ENCODE assay signal across 2 cellular contexts in the genomic region with DNA sequence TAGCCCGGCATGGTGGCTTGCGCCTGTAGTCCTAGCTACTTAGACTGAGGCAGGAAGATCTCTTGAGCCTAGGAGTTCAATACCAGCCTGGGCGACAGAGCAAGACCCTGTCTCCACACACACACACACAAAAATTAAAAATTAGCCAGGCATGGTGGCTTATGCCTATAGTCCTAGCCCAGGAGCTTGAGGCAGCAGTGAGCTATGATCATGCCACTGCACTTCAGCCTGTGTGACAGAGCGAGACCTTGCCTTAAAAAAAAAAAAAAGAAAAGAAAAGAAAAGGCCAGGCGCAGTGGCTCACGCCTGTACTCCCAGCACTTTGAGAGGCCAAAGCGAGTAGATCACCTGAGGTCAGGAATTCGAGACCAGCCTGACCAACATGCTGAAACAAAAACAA.
TF ChIP-seq lines count a peak whose summit lies in the region.

No MANE protein-coding gene starts in this region.

TF ChIP-seq in GM23338, 12 proteins besides CTCF, POLR2A, EP300 and RAD21 (continues in another document):
- TF ChIP-seq EZH2phosphoT487 (IDR thresholded peaks at IDR 0.05; ENCODE audit: unreplicated experiment) (no peak), JUNB (IDR thresholded peaks at IDR 0.05; ENCODE audit: unreplicated experiment) (no peak), STAT1 (IDR thresholded peaks at IDR 0.05; ENCODE audit: unreplicated experiment) (no peak), NANOG (IDR thresholded peaks at IDR 0.05; ENCODE audit: borderline replicate concordance) (no peak), POLR2AphosphoS5 (IDR thresholded peaks at IDR 0.05; ENCODE audit: low read depth) (no peak), CREB1 (CRISPR knock-in tag; IDR thresholded peaks at IDR 0.05; ENCODE audit: low read depth) (no peak), ZNF114 (CRISPR knock-in tag; IDR thresholded peaks at IDR 0.05) (no peak), EZH2 (IDR thresholded peaks at IDR 0.05; ENCODE audit: low read depth, unreplicated experiment) (no peak), ZNF331 (CRISPR knock-in tag; IDR thresholded peaks at IDR 0.05; ENCODE audit: low read depth) (no peak)
- TF ChIP-seq, protein P1, sequence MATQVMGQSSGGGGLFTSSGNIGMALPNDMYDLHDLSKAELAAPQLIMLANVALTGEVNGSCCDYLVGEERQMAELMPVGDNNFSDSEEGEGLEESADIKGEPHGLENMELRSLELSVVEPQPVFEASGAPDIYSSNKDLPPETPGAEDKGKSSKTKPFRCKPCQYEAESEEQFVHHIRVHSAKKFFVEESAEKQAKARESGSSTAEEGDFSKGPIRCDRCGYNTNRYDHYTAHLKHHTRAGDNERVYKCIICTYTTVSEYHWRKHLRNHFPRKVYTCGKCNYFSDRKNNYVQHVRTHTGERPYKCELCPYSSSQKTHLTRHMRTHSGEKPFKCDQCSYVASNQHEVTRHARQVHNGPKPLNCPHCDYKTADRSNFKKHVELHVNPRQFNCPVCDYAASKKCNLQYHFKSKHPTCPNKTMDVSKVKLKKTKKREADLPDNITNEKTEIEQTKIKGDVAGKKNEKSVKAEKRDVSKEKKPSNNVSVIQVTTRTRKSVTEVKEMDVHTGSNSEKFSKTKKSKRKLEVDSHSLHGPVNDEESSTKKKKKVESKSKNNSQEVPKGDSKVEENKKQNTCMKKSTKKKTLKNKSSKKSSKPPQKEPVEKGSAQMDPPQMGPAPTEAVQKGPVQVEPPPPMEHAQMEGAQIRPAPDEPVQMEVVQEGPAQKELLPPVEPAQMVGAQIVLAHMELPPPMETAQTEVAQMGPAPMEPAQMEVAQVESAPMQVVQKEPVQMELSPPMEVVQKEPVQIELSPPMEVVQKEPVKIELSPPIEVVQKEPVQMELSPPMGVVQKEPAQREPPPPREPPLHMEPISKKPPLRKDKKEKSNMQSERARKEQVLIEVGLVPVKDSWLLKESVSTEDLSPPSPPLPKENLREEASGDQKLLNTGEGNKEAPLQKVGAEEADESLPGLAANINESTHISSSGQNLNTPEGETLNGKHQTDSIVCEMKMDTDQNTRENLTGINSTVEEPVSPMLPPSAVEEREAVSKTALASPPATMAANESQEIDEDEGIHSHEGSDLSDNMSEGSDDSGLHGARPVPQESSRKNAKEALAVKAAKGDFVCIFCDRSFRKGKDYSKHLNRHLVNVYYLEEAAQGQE (IDR thresholded peaks at IDR 0.05; ENCODE audit: unreplicated experiment), result no peak
- TF ChIP-seq, protein P2, sequence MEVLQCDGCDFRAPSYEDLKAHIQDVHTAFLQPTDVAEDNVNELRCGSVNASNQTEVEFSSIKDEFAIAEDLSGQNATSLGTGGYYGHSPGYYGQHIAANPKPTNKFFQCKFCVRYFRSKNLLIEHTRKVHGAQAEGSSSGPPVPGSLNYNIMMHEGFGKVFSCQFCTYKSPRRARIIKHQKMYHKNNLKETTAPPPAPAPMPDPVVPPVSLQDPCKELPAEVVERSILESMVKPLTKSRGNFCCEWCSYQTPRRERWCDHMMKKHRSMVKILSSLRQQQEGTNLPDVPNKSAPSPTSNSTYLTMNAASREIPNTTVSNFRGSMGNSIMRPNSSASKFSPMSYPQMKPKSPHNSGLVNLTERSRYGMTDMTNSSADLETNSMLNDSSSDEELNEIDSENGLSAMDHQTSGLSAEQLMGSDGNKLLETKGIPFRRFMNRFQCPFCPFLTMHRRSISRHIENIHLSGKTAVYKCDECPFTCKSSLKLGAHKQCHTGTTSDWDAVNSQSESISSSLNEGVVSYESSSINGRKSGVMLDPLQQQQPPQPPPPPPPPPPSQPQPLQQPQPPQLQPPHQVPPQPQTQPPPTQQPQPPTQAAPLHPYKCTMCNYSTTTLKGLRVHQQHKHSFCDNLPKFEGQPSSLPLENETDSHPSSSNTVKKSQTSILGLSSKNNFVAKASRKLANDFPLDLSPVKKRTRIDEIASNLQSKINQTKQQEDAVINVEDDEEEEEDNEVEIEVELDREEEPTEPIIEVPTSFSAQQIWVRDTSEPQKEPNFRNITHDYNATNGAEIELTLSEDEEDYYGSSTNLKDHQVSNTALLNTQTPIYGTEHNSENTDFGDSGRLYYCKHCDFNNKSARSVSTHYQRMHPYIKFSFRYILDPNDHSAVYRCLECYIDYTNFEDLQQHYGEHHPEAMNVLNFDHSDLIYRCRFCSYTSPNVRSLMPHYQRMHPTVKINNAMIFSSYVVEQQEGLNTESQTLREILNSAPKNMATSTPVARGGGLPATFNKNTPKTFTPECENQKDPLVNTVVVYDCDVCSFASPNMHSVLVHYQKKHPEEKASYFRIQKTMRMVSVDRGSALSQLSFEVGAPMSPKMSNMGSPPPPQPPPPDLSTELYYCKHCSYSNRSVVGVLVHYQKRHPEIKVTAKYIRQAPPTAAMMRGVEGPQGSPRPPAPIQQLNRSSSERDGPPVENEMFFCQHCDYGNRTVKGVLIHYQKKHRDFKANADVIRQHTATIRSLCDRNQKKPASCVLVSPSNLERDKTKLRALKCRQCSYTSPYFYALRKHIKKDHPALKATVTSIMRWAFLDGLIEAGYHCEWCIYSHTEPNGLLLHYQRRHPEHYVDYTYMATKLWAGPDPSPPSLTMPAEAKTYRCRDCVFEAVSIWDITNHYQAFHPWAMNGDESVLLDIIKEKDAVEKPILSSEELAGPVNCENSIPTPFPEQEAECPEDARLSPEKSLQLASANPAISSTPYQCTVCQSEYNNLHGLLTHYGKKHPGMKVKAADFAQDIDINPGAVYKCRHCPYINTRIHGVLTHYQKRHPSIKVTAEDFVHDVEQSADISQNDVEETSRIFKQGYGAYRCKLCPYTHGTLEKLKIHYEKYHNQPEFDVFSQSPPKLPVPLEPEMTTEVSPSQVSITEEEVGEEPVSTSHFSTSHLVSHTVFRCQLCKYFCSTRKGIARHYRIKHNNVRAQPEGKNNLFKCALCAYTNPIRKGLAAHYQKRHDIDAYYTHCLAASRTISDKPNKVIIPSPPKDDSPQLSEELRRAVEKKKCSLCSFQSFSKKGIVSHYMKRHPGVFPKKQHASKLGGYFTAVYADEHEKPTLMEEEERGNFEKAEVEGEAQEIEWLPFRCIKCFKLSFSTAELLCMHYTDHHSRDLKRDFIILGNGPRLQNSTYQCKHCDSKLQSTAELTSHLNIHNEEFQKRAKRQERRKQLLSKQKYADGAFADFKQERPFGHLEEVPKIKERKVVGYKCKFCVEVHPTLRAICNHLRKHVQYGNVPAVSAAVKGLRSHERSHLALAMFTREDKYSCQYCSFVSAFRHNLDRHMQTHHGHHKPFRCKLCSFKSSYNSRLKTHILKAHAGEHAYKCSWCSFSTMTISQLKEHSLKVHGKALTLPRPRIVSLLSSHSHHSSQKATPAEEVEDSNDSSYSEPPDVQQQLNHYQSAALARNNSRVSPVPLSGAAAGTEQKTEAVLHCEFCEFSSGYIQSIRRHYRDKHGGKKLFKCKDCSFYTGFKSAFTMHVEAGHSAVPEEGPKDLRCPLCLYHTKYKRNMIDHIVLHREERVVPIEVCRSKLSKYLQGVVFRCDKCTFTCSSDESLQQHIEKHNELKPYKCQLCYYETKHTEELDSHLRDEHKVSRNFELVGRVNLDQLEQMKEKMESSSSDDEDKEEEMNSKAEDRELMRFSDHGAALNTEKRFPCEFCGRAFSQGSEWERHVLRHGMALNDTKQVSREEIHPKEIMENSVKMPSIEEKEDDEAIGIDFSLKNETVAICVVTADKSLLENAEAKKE (CRISPR knock-in tag; IDR thresholded peaks at IDR 0.05), result no peak

TF ChIP-seq in H1, 55 proteins besides CTCF, POLR2A, EP300 and RAD21:
- TF ChIP-seq MAFK (IDR thresholded peaks at IDR 0.05; ENCODE audit: low read depth, low read length), result no peak
- TF ChIP-seq BACH1 (IDR thresholded peaks at IDR 0.05; ENCODE audit: low read length), result no peak
- no peak for TF ChIP-seq TBP (IDR thresholded peaks at IDR 0.05; ENCODE audit: low read depth, low read length)
- no peak for TF ChIP-seq SIN3A (conservative IDR thresholded peaks at IDR 0.05 in 1 of 2, IDR thresholded peaks at IDR 0.05 in 1 of 2; ENCODE audit: low read depth in 1 of 2, low read length in 2 of 2)
- TF ChIP-seq FOSL1 (IDR thresholded peaks at IDR 0.05; ENCODE audit: insufficient read depth, low read depth, low read length), result no peak
- no peak for TF ChIP-seq JUND (IDR thresholded peaks at IDR 0.05; ENCODE audit: low read length)
- no peak for TF ChIP-seq TEAD4 (IDR thresholded peaks at IDR 0.05; ENCODE audit: low read depth, low read length)
- TF ChIP-seq SUZ12 (IDR thresholded peaks at IDR 0.05; ENCODE audit: low read length), result no peak
- no peak for TF ChIP-seq RNF2 (IDR thresholded peaks at IDR 0.05; ENCODE audit: borderline replicate concordance, low read depth, low read length, missing control alignments, poor library complexity, severe bottlenecking)
